ENCODE assay signal across 8 cellular contexts in the genomic region with DNA sequence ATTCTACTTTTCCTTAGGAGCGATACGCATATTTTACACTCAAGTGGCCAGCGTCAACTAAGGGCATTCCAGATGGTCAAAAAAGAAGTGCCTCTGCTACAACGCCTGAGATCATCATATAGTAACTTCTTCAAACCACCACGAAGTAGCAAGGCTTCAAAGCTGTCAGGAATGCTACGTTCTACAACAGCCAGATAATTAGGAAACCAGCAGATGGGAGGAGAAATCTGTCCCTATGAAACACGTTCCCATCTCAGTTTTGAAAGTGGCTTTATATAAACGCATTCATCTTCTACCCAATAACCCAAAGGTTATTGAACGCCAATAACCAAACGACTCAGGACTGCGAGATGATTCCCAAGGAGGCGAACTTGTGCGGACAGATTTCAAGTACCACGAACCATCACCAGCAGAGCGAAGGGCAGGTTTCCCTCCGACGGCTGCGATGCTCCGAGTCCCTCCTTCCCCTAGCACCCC. TPM values are rescaled to one million over a fixed set of nuclear protein-coding genes. Genes with fewer than 3 reads are reported as not detected.
A peak's percentile ranks its signal among the peaks of the same experiment; 100 is the strongest.
DNase-seq lines count a peak whose midpoint lies in the region; ATAC-seq and TF ChIP-seq lines count a peak whose summit lies in the region.

No MANE protein-coding gene starts in this region.

- H3K4me3 ChIP-seq in SU-DHL-6 (ENCODE audit: insufficient read depth, low read length, poor library complexity, severe bottlenecking) = peak overlapping the region; percentile 73
- H3K4me3 ChIP-seq in fibroblast of lung (replicated peaks in 1 of 4; ENCODE audit: control extremely low read depth in 1 of 4, insufficient read depth in 1 of 4, low read depth in 3 of 4, low read length in 4 of 4) = peak overlapping the region; percentile 90 to 95 (median 92)
- H3K4me3 ChIP-seq in ovary = peak overlapping the region; percentile 81

- H2BK120ac ChIP-seq in H9 (ENCODE audit: low read depth, low read length, poor library complexity, severe bottlenecking) = no peak overlapping the region

- CTCF ChIA-PET in CD4-positive, alpha-beta T cell (lab: Charles Lee) = no interaction called here

- no peak overlapping the region for H3K14ac ChIP-seq in H9 (ENCODE audit: insufficient read depth, low read length)

- no peak overlapping the region for H2BK12ac ChIP-seq in H9 (ENCODE audit: insufficient read length, low read depth, low read length)

- no peak overlapping the region for H4K8ac ChIP-seq in H9 (replicated peaks; ENCODE audit: insufficient read length, low read depth, low read length)

- H2BK5ac ChIP-seq in H9 (ENCODE audit: insufficient read length, low read length) = no peak overlapping the region

- H3K4me1 ChIP-seq in H9 (ENCODE audit: insufficient read depth, low read length) = no peaks in the 10 kb centered on the region
- no peaks in the 10 kb centered on the region for H3K4me1 ChIP-seq in fibroblast of lung (ENCODE audit: control insufficient read depth, extremely low read depth, insufficient read depth, low read length)
- H3K4me1 ChIP-seq in ovary (ENCODE audit: insufficient read depth) = peaks cover 6% of the 10 kb centered on the region

- no peak for TF ChIP-seq POLR2A in ovary (IDR thresholded peaks at IDR 0.05)

- H3K4me3 Mint-ChIP-seq in CD4-positive, alpha-beta T cell = peak overlapping the region; percentile 92
- H3K4me3 Mint-ChIP-seq in H9 = peak overlapping the region; percentile 77 to 92

- H3K23me2 ChIP-seq in H9 (ENCODE audit: insufficient read length, low read depth, low read length, poor library complexity, severe bottlenecking) = no peaks in the 10 kb centered on the region

- H3K23ac ChIP-seq in H9 (ENCODE audit: insufficient read length, low read depth, low read length) = no peak overlapping the region

- peak overlapping the region; percentile 77 for H3K27ac Mint-ChIP-seq in CD4-positive, alpha-beta T cell
- peak overlapping the region in 1 of 3 experiments; percentile 14; a peak in 1 of 7 replicates for H3K27ac Mint-ChIP-seq in H9

- no peak overlapping the region for H3T11ph ChIP-seq in H9 (ENCODE audit: low read length)

- H3K9me3 Mint-ChIP-seq in CD4-positive, alpha-beta T cell = no peaks in the 10 kb centered on the region
- no peaks in the 10 kb centered on the region for H3K9me3 Mint-ChIP-seq in H9

- H3K9me2 ChIP-seq in SU-DHL-6 (replicated peaks; ENCODE audit: insufficient read depth, low read length) = no peaks in the 10 kb centered on the region

- peaks cover 23% of the 10 kb centered on the region for H3K4me1 Mint-ChIP-seq in CD4-positive, alpha-beta T cell (ENCODE audit: low read depth)
- H3K4me1 Mint-ChIP-seq in H9 = peaks cover 11% of the 10 kb centered on the region in 2 experiments

- no peak for TF ChIP-seq CTCF in CD4-positive, alpha-beta T cell (IDR thresholded peaks at IDR 0.05)
- TF ChIP-seq CTCF in H9 (conservative IDR thresholded peaks at IDR 0.05) (no peak), SU-DHL-6 (IDR thresholded peaks at IDR 0.05; ENCODE audit: insufficient read depth, low read length, poor library complexity, severe bottlenecking) (no peak), fibroblast of lung (conservative IDR thresholded peaks at IDR 0.05 in 1 of 2, IDR thresholded peaks at IDR 0.05 in 1 of 2; ENCODE audit: low read depth in 1 of 2, low read length in 2 of 2) (no peak), ovary (IDR thresholded peaks at IDR 0.05) (no peak)

- H3K36me3 ChIP-seq in SU-DHL-6 (ENCODE audit: low read length) (no peaks in the 10 kb centered on the region), fibroblast of lung (ENCODE audit: control insufficient read depth, insufficient read depth, low read length) (peaks cover 2% of the 10 kb centered on the region), ovary (no peaks in the 10 kb centered on the region)

- H3K4me2 ChIP-seq in H9 (ENCODE audit: insufficient read depth, insufficient read length, low read length) (peak overlapping the region; percentile 92), SU-DHL-6 (ENCODE audit: low read depth, low read length, poor library complexity, severe bottlenecking) (peak overlapping the region; percentile 74), fibroblast of lung (ENCODE audit: extremely low read depth, insufficient read depth, low read length) (peak overlapping the region; percentile 92)

- intact Hi-C loops in CD4-positive, alpha-beta T cell (cut with DNase I, micrococcal nuclease) = loop anchor here in 1 of 2 experiments (2.0 to 5.0 kb wide), 3 partner anchors 17 to 363 kb away; a partner anchor contains a TSS
- intact Hi-C loops in ovary (cut with DNase I) = no loop called here

- ATAC-seq in CD4-positive, alpha-beta T cell (ENCODE audit: poor library complexity) = no peak

- H2AFZ ChIP-seq in H9 (ENCODE audit: low read length) = no peak overlapping the region
- peak overlapping the region; percentile 55 for H2AFZ ChIP-seq in SU-DHL-6 (ENCODE audit: low read depth, low read length, severe bottlenecking)
- H2AFZ ChIP-seq in fibroblast of lung (ENCODE audit: low read length) = peak overlapping the region; percentile 69

- H3K79me2 ChIP-seq in H9 (ENCODE audit: insufficient read depth, low read length) (peaks cover 11% of the 10 kb centered on the region; the same call in 1 of the 2 replicates), SU-DHL-6 (ENCODE audit: insufficient read depth, low read length) (peaks cover 3% of the 10 kb centered on the region; the same call in 1 of the 2 replicates), fibroblast of lung (ENCODE audit: control insufficient read depth, insufficient read depth, low read length) (peaks cover 53% of the 10 kb centered on the region)

- no peak overlapping the region for H3K4ac ChIP-seq in H9 (ENCODE audit: low read depth, low read length)

- H3K27ac ChIP-seq in CD4-positive, alpha-beta T cell (ENCODE audit: low read depth, low read length) = no peak overlapping the region
- no peak overlapping the region for H3K27ac ChIP-seq in H9 (ENCODE audit: insufficient read length, low read depth, low read length)
- H3K27ac ChIP-seq in SU-DHL-6 (ENCODE audit: low read depth, low read length) = no peak overlapping the region
- peak overlapping the region; percentile 88 for H3K27ac ChIP-seq in fibroblast of lung (ENCODE audit: insufficient read depth, low read length)
- peak overlapping the region; percentile 59 to 90 for H3K27ac ChIP-seq in ovary

- H4K91ac ChIP-seq in H9 (ENCODE audit: insufficient read length, low read depth, low read length) = no peak overlapping the region

- no peak overlapping the region for H2AK5ac ChIP-seq in H9 (ENCODE audit: insufficient read length, low read length)

- TF ChIP-seq EP300 in ovary (IDR thresholded peaks at IDR 0.05) = no peak

- POLR2A ChIA-PET in CD4-positive, alpha-beta T cell (lab: Charles Lee) = no interaction called here

- peaks cover 11% of the 10 kb centered on the region for H3K36me3 Mint-ChIP-seq in CD4-positive, alpha-beta T cell (ENCODE audit: low read depth)
- H3K36me3 Mint-ChIP-seq in H9 (ENCODE audit: insufficient read depth in 1 of 3, low read depth in 3 of 3) = peaks cover 15 to 25% (median 19%) of the 10 kb centered on the region in 3 experiments

- H3K56ac ChIP-seq in H9 (ENCODE audit: insufficient read length, low read depth, low read length) = no peak overlapping the region

- no peaks in the 10 kb centered on the region for H3K27me3 ChIP-seq in CD4-positive, alpha-beta T cell (ENCODE audit: control insufficient read depth, insufficient read depth, low read length)
- H3K27me3 ChIP-seq in H9 (ENCODE audit: insufficient read depth, low read length) (no peaks in the 10 kb centered on the region), SU-DHL-6 (ENCODE audit: low read length) (no peaks in the 10 kb centered on the region), fibroblast of lung (ENCODE audit: control insufficient read depth, insufficient read depth, low read length) (no peaks in the 10 kb centered on the region), ovary (no peaks in the 10 kb centered on the region)

- H3K9me3 ChIP-seq in CD4-positive, alpha-beta T cell (ENCODE audit: control insufficient read depth, low read length) = no peaks in the 10 kb centered on the region
- H3K9me3 ChIP-seq in H9 (ENCODE audit: control insufficient read depth, low read depth, low read length) (no peaks in the 10 kb centered on the region), SU-DHL-6 (ENCODE audit: insufficient read depth, low read length) (no peaks in the 10 kb centered on the region), fibroblast of lung (ENCODE audit: control insufficient read depth, insufficient read depth, low read depth, low read length) (no peaks in the 10 kb centered on the region), ovary (no peaks in the 10 kb centered on the region)

- no peak overlapping the region for H4K5ac ChIP-seq in H9 (ENCODE audit: insufficient read length, low read depth, low read length)

- H3K79me1 ChIP-seq in H9 (ENCODE audit: insufficient read depth, low read depth, low read length, poor library complexity, severe bottlenecking) = peaks cover 2% of the 10 kb centered on the region

- WGBS in H9 (ENCODE audit: extremely low coverage, insufficient read length, low lambda C conversion rate) = no CpG with 5 or more reads among the region's 19 CpGs
- 11 to 15% (median 14%) methylated on average over 19 of the region's 19 CpGs for WGBS in ovary, 3 donors

- H3K27me3 Mint-ChIP-seq in CD4-positive, alpha-beta T cell = no peaks in the 10 kb centered on the region
- H3K27me3 Mint-ChIP-seq in H9 (ENCODE audit: low read depth) = no peaks in the 10 kb centered on the region; the same call in 1 of the 2 replicates

- H3K9ac ChIP-seq in H9 (ENCODE audit: extremely low read depth, insufficient read length, low read length) (peak overlapping the region; percentile 5), SU-DHL-6 (ENCODE audit: low read length) (peak overlapping the region; percentile 79), fibroblast of lung (ENCODE audit: insufficient read depth, low read length) (peak overlapping the region; percentile 83)

- H3F3A ChIP-seq in SU-DHL-6 (ENCODE audit: insufficient read depth) = peaks cover 4% of the 10 kb centered on the region; the same call in 1 of the 2 replicates

- H3K18ac ChIP-seq in H9 (ENCODE audit: insufficient read length, low read depth, low read length) = no peak overlapping the region

- DNase-seq in CD4-positive, alpha-beta T cell = peak in 2 of 10 experiments; percentile 5 to 16
- DNase-seq in H9 (no peak), fibroblast of lung (ENCODE audit: low read depth in 2 of 2) (peak; percentile 58 to 61), ovary (no peak), MV-4-11 (lab: John Stamatoyannopoulos, UW) (no peak), activated gamma-delta T cell (lab: John Stamatoyannopoulos, UW) (no peak), T-helper 9 cell (no peak)

- H2BK15ac ChIP-seq in H9 (ENCODE audit: low read depth, low read length) = no peak overlapping the region

- H4K20me1 ChIP-seq in H9 (ENCODE audit: control insufficient read depth, insufficient read depth, insufficient read length) = no peaks in the 10 kb centered on the region
- no peaks in the 10 kb centered on the region for H4K20me1 ChIP-seq in SU-DHL-6 (ENCODE audit: low read depth, low read length)
- no peaks in the 10 kb centered on the region for H4K20me1 ChIP-seq in fibroblast of lung (ENCODE audit: control insufficient read depth, extremely low read depth, insufficient read depth, low read length)

- no peak overlapping the region for H2BK20ac ChIP-seq in H9 (ENCODE audit: low read depth, low read length, poor library complexity, severe bottlenecking)

RNA-seq across cellular contexts. Expression of a gene that starts 1.2 kb away (rescaled TPM):
- 10 to 100 TPM; 13.4 to 17.0 TPM for total RNA-seq in CD4-positive, alpha-beta T cell
- total RNA-seq in H9 (2021) (54.4 and 56.6 TPM in 2 replicates), fibroblast of lung (45.7 and 79.1 TPM in 2 replicates), ovary (10 to 100 TPM; 15.0 to 46.9 (median 37.6) TPM)
- polyA plus RNA-seq in fibroblast of lung (52.9 and 84.6 TPM in 2 replicates), ovary (10 to 100 TPM; 29.8 to 87.6 TPM)
- polyA plus RNA-seq in fibroblast of lung (2012) = 82.8 and 88.6 TPM in 2 replicates
- 86.2 and 110 TPM in 2 replicates for polyA minus RNA-seq in fibroblast of lung (ENCODE audit: low replicate concordance)

RNA-seq across cellular contexts. Expression of a gene that starts 18.1 kb away (rescaled TPM):
- total RNA-seq in CD4-positive, alpha-beta T cell = under 1 TPM; 0.08 to 0.17 TPM
- total RNA-seq in H9 (2021) = 74.3 and 74.5 TPM in 2 replicates
- total RNA-seq in fibroblast of lung = 1.3 and 3.0 TPM in 2 replicates
- polyA plus RNA-seq in fibroblast of lung = 5.6 and 13.5 TPM in 2 replicates
- polyA plus RNA-seq in fibroblast of lung (2012) = 3.5 and 9.7 TPM in 2 replicates
- polyA minus RNA-seq in fibroblast of lung (ENCODE audit: low replicate concordance) = 1.7 and 4.6 TPM in 2 replicates
- 1 to 10 TPM in 4 of 7 donors, under 1 TPM in 2, not detected in 1; 0.69 to 2.7 (median 1.8) TPM for total RNA-seq in ovary
- polyA plus RNA-seq in ovary = 1 to 10 TPM; 1.2 to 2.3 TPM

Comparison
In these comparisons a context has a peak if more than half of its experiments do, and no peak if none do; other contexts are left out.
1. DNase-seq: peak in fibroblast of lung (2 of 2); none in H9 (single experiment), ovary (0 of 5), MV-4-11 (single experiment), activated gamma-delta T cell (single experiment) and T-helper 9 cell (single experiment).
2. H3K27ac ChIP-seq: peak in fibroblast of lung (single experiment) and ovary (2 of 2); none in CD4-positive, alpha-beta T cell (single experiment), H9 (single experiment) and SU-DHL-6 (single experiment).
3. H3K9ac ChIP-seq: peak in every context shown above with its lines; median percentile 83 in fibroblast of lung; 79 in SU-DHL-6; 5 in H9.
4. RNA of a gene that starts 18.1 kb away (total RNA-seq): 74.3 to 74.5 TPM in H9; 1.3 to 3.0 TPM in fibroblast of lung, 0.69 to 2.7 TPM in ovary and 0.08 to 0.17 TPM in CD4-positive, alpha-beta T cell; every median in the first group is over 10 times any median in the second.
5. Peak in every context shown above with its lines, with median percentiles within 50 percentile points of each other: H3K4me2 ChIP-seq and H3K4me3 ChIP-seq.